Comparison of ENCODE assay signal across 9 cellular contexts in genomic region chr11:2698386-2699184, GRCh38. TPM values are rescaled to one million over a fixed set of nuclear protein-coding genes. Genes with fewer than 3 reads are reported as not detected.
DNase-seq lines count a peak whose midpoint lies in the region; ATAC-seq and TF ChIP-seq lines count a peak whose summit lies in the region.
"Had no signal": no experiment of that assay in that cellular context is flagged by ENCODE, and none has a peak within 500 bp of the region (broad histone marks: within the 10 kb centered on the region; RNA-seq: fewer than 3 reads in every experiment).

No MANE protein-coding gene starts in this region.

- H3K9ac ChIP-seq in Loucy (ENCODE audit: low read depth, low read length, poor library complexity, severe bottlenecking) (peak overlapping the region; percentile 77), duodenal mucosa (ENCODE audit: low read depth in 1 of 2, low read length in 2 of 2) (peak overlapping the region; percentile 50 to 70)

- H3K27me3 ChIP-seq in BE2C (no peaks in the 10 kb centered on the region), Loucy (ENCODE audit: insufficient read depth, low read length, poor library complexity, severe bottlenecking) (no peaks in the 10 kb centered on the region), duodenal mucosa (ENCODE audit: control insufficient read depth in 1 of 2, insufficient read depth in 2 of 2, low read length in 2 of 2) (no peaks in the 10 kb centered on the region)
- no peaks in the 10 kb centered on the region for H3K27me3 ChIP-seq in naive thymus-derived CD4-positive, alpha-beta T cell (ENCODE audit: control insufficient read depth in 2 of 2, insufficient read depth in 2 of 2, low read length in 2 of 2)

- no peak overlapping the region for H3K27ac ChIP-seq in duodenal mucosa (ENCODE audit: low read depth, low read length)
- H3K27ac ChIP-seq in naive thymus-derived CD4-positive, alpha-beta T cell (ENCODE audit: low read depth, low read length), result no peak overlapping the region

- no peak for TF ChIP-seq CTCF in BE2C (IDR thresholded peaks at IDR 0.05; ENCODE audit: low read depth, low read length)
- peak; percentile 25; the same call in 1 of the 2 replicates for TF ChIP-seq CTCF in Loucy (conservative IDR thresholded peaks at IDR 0.05; ENCODE audit: low read length)

- H3F3A ChIP-seq in Loucy (ENCODE audit: low read depth), result peaks cover 3% of the 10 kb centered on the region

- peaks cover 0 to 20% (median 10%) of the 10 kb centered on the region in 7 donors for H3K4me1 Mint-ChIP-seq in naive thymus-derived CD4-positive, alpha-beta T cell

- ATAC-seq in naive thymus-derived CD4-positive, alpha-beta T cell, result no peak
- ATAC-seq in HG03135 (IDR thresholded peaks at IDR 0.05; ENCODE audit: unreplicated experiment), result no peak

- H3K36me3 Mint-ChIP-seq in naive thymus-derived CD4-positive, alpha-beta T cell, result peaks cover 0 to 36% (median 15%) of the 10 kb centered on the region in 5 donors

- H2AFZ ChIP-seq in Loucy (ENCODE audit: low read length), result no peak overlapping the region

- H3K9me2 ChIP-seq in Loucy (replicated peaks; ENCODE audit: low read depth, low read length), result no peaks in the 10 kb centered on the region

- no peak for DNase-seq in BE2C
- no peak for DNase-seq in naive thymus-derived CD4-positive, alpha-beta T cell
- no peak for DNase-seq in UCSD-AML1 (lab: John Stamatoyannopoulos, UW; ENCODE audit: unreplicated experiment)
- no peak for DNase-seq in GOT3 (lab: John Stamatoyannopoulos, UW)
- no peak for DNase-seq in SW 1271 (lab: John Stamatoyannopoulos, UW)
- DNase-seq: activated gamma-delta T cell treated with Interleukin-2 at 50 U/mL for 16 hours had no signal

- peaks cover 45% of the 10 kb centered on the region for H4K20me1 ChIP-seq in Loucy (ENCODE audit: insufficient read depth, low read length, poor library complexity, severe bottlenecking)

- peak overlapping the region; percentile 88 for H3K4me2 ChIP-seq in Loucy (ENCODE audit: low read depth, low read length, poor library complexity, severe bottlenecking)

- H3K4me3 ChIP-seq in BE2C (ENCODE audit: low read depth, low read length) (peak overlapping the region; percentile 92), Loucy (ENCODE audit: low read length, poor library complexity, severe bottlenecking) (peak overlapping the region; percentile 75), duodenal mucosa (ENCODE audit: low read depth in 1 of 2, low read length in 2 of 2) (peak overlapping the region; percentile 78)
- no peak overlapping the region for H3K4me3 ChIP-seq in naive thymus-derived CD4-positive, alpha-beta T cell (ENCODE audit: low read length)

- H3K9me3 ChIP-seq in BE2C (no peaks in the 10 kb centered on the region), Loucy (ENCODE audit: insufficient read depth, low read depth, low read length) (no peaks in the 10 kb centered on the region), duodenal mucosa (ENCODE audit: control insufficient read depth in 1 of 2, low read length in 2 of 2) (no peaks in the 10 kb centered on the region)
- H3K9me3 ChIP-seq in naive thymus-derived CD4-positive, alpha-beta T cell (ENCODE audit: control insufficient read depth in 2 of 3, low read length in 3 of 3), result no peaks in the 10 kb centered on the region

- peaks cover 0 to 5% (median 0%) of the 10 kb centered on the region in 5 donors for H3K27me3 Mint-ChIP-seq in naive thymus-derived CD4-positive, alpha-beta T cell

- H3K27ac Mint-ChIP-seq in naive thymus-derived CD4-positive, alpha-beta T cell, result peak overlapping the region in 5 of 9 donors; percentile 2 to 81 (median 32)

- peaks cover 0 to 4% (median 0%) of the 10 kb centered on the region in 11 donors for H3K9me3 Mint-ChIP-seq in naive thymus-derived CD4-positive, alpha-beta T cell

- POLR2A ChIA-PET in naive thymus-derived CD4-positive, alpha-beta T cell (lab: Charles Lee), result no interaction called here

- H3K4me3 Mint-ChIP-seq in naive thymus-derived CD4-positive, alpha-beta T cell, result peak overlapping the region; percentile 15 to 89 (median 70)

- intact Hi-C loops in naive thymus-derived CD4-positive, alpha-beta T cell (cut with micrococcal nuclease), result no loop called here

- CTCF ChIA-PET in naive thymus-derived CD4-positive, alpha-beta T cell (lab: Charles Lee), result no interaction called here

- no peaks in the 10 kb centered on the region for H3K36me3 ChIP-seq in BE2C
- no peaks in the 10 kb centered on the region for H3K36me3 ChIP-seq in Loucy (ENCODE audit: insufficient read depth, low read length)
- peaks cover 0 to 3% of the 10 kb centered on the region in 2 donors for H3K36me3 ChIP-seq in duodenal mucosa (ENCODE audit: control insufficient read depth in 1 of 2, insufficient read depth in 2 of 2, low read length in 2 of 2)
- peaks cover 0 to 7% (median 0%) of the 10 kb centered on the region in 3 experiments for H3K36me3 ChIP-seq in naive thymus-derived CD4-positive, alpha-beta T cell (ENCODE audit: control insufficient read depth in 2 of 3, insufficient read depth in 3 of 3, low read length in 3 of 3)

- H3K4me1 ChIP-seq in BE2C (peaks cover 10% of the 10 kb centered on the region), Loucy (ENCODE audit: insufficient read depth, low read length, poor library complexity, severe bottlenecking) (peaks cover 71% of the 10 kb centered on the region), duodenal mucosa (ENCODE audit: control insufficient read depth in 1 of 2, insufficient read depth in 2 of 2, low read length in 2 of 2) (peaks cover 0 to 10% of the 10 kb centered on the region in 2 donors)
- peaks cover 2 to 4% of the 10 kb centered on the region in 2 donors for H3K4me1 ChIP-seq in naive thymus-derived CD4-positive, alpha-beta T cell (ENCODE audit: control insufficient read depth in 2 of 2, insufficient read depth in 2 of 2, low read length in 2 of 2)

- H3K79me2 ChIP-seq in Loucy (ENCODE audit: insufficient read depth, low read length), result peaks cover 60% of the 10 kb centered on the region

RNA-seq across cellular contexts. Expression of gene KCNQ1OT1, which starts 1.2 kb away (rescaled TPM):
- 0.43 TPM for polyA plus RNA-seq in BE2C (2012; ENCODE audit: insufficient read depth, insufficient read length, low read depth)
- under 1 TPM; 0.16 to 0.56 (median 0.24) TPM for total RNA-seq in naive thymus-derived CD4-positive, alpha-beta T cell
- under 1 TPM; 0.07 to 0.09 TPM for polyA plus RNA-seq in naive thymus-derived CD4-positive, alpha-beta T cell
